In genomic region chr22:26453195-26453594, GRCh38 we compare ENCODE assay signal across 21 cellular contexts.
"Had no signal": no experiment of that assay in that cellular context is flagged by ENCODE, and none has a peak within 500 bp of the region (broad histone marks: within the 10 kb centered on the region; RNA-seq: fewer than 3 reads in every experiment).

No MANE protein-coding gene starts in this region.

- ATAC-seq: left ventricle myocardium superior; lower lobe of right lung; pancreas; sciatic nerve; stimulated activated memory B cell treated with anti-CD40 and anti-IgM and Interleukin-4, amounts not matched to agents 10 μg/mL and 1 μg/mL and 100 μg/mL, for 72 hours; stimulated activated naive CD8-positive, alpha-beta T cell treated with anti-CD3 and anti-CD28 coated beads, Interleukin-15, Interleukin-2, amounts not matched to agents 100 U/mL and 50 U/mL, for 24 hours had no signal

- H3K36me3 Mint-ChIP-seq: natural killer cell treated with Interleukin-12 subunit alpha and Interleukin-12 subunit beta and Interleukin-15 and Interleukin-18, amount 100 ng/mL, for 72 hours had no signal

- DNase-seq: cortex of kidney; effector CD4-positive, alpha-beta T cell; endodermal cell; foreskin fibroblast; gastrocnemius medialis; left ventricle myocardium superior; lower lobe of right lung; naive B cell; pancreas; stimulated activated CD4-positive, alpha-beta T cell treated with anti-CD3 and anti-CD28 coated beads, Interleukin-2, amount 100 ng/mL, for 24 hours; stimulated activated CD4-positive, alpha-beta T cell treated with anti-CD3 and anti-CD28 coated beads, Interleukin-4, amount 100 ng/mL, for 24 hours; stimulated activated naive CD8-positive, alpha-beta T cell treated with anti-CD3 and anti-CD28 coated beads, Interleukin-15, Interleukin-2, amounts not matched to agents 100 U/mL and 50 U/mL, for 24 hours; upper lobe of left lung had no signal

- H3K9me3 Mint-ChIP-seq: endodermal cell; naive B cell; natural killer cell treated with Interleukin-12 subunit alpha and Interleukin-12 subunit beta and Interleukin-15 and Interleukin-18, amount 100 ng/mL, for 72 hours; neural crest cell; stimulated activated memory B cell treated with anti-CD40 and anti-IgM and Interleukin-4, amounts not matched to agents 10 μg/mL and 1 μg/mL and 100 μg/mL, for 72 hours had no signal

- H3K4me3 ChIP-seq: gastrocnemius medialis, lower lobe of right lung, pancreas, thoracic aorta, tibial nerve, upper lobe of left lung had no signal

- H3K27me3 ChIP-seq: gastrocnemius medialis, neutrophil, pancreas, tibial nerve, upper lobe of left lung had no signal

- H3K27ac Mint-ChIP-seq: endodermal cell; naive B cell; natural killer cell treated with Interleukin-12 subunit alpha and Interleukin-12 subunit beta and Interleukin-15 and Interleukin-18, amount 100 ng/mL, for 72 hours; stimulated activated memory B cell treated with anti-CD40 and anti-IgM and Interleukin-4, amounts not matched to agents 10 μg/mL and 1 μg/mL and 100 μg/mL, for 72 hours had no signal

- H3K4me3 Mint-ChIP-seq: endodermal cell; natural killer cell treated with Interleukin-12 subunit alpha and Interleukin-12 subunit beta and Interleukin-15 and Interleukin-18, amount 100 ng/mL, for 72 hours; neural crest cell; stimulated activated memory B cell treated with anti-CD40 and anti-IgM and Interleukin-4, amounts not matched to agents 10 μg/mL and 1 μg/mL and 100 μg/mL, for 72 hours had no signal

- H3K4me1 Mint-ChIP-seq: naive B cell; neural crest cell; stimulated activated memory B cell treated with anti-CD40 and anti-IgM and Interleukin-4, amounts not matched to agents 10 μg/mL and 1 μg/mL and 100 μg/mL, for 72 hours had no signal

- H3K27ac ChIP-seq: epithelial cell of prostate, gastrocnemius medialis, lower lobe of right lung, neutrophil, pancreas, thoracic aorta, tibial nerve, upper lobe of left lung had no signal
